ENCODE assay signal across 18 cellular contexts in genomic region chr1:9424278-9424677, GRCh38.
A peak's percentile ranks its signal among the peaks of the same experiment; 100 is the strongest.
DNase-seq lines count a peak whose midpoint lies in the region; ATAC-seq, FAIRE-seq and TF ChIP-seq lines count a peak whose summit lies in the region.
"Had no signal": no experiment of that assay in that cellular context is flagged by ENCODE, and none has a peak within 500 bp of the region (broad histone marks: within the 10 kb centered on the region; RNA-seq: fewer than 3 reads in every experiment).

No MANE protein-coding gene starts in this region.

- ATAC-seq in sciatic nerve = peak; percentile 4
- ATAC-seq: HCT116 had no signal

- H3K4me3 Mint-ChIP-seq in glutamatergic neuron (ENCODE audit: unreplicated experiment) = peak overlapping the region; percentile 61

- H3K79me2 ChIP-seq in OCI-LY1 (ENCODE audit: insufficient read depth, low read length) = no peaks in the 10 kb centered on the region

- no peaks in the 10 kb centered on the region for H3K27me3 ChIP-seq in OCI-LY1 (ENCODE audit: insufficient read depth, low read length)

- no peak for FAIRE-seq in GM19239 (lab: Jason Lieb, UNC)
- FAIRE-seq: H54 had no signal

- no peak overlapping the region for H2AFZ ChIP-seq in OCI-LY1 (ENCODE audit: low read length)
- H2AFZ ChIP-seq: GM23248 had no signal

- no peak overlapping the region for H3K4me3 ChIP-seq in OCI-LY1 (ENCODE audit: low read depth, low read length, poor library complexity, severe bottlenecking)
- H3K4me3 ChIP-seq: GM23248 had no signal

- peak overlapping the region; percentile 98 for H3K27ac ChIP-seq in OCI-LY1 (ENCODE audit: low read depth, low read length, poor library complexity, severe bottlenecking)
- H3K27ac ChIP-seq: 22Rv1, GM23248, HL-60 had no signal

- H3F3A ChIP-seq in OCI-LY1 (ENCODE audit: insufficient read depth, low read length) = peaks cover 5% of the 10 kb centered on the region; the same call in 1 of the 2 replicates

- peaks cover 96% of the 10 kb centered on the region for H3K4me1 ChIP-seq in OCI-LY1 (ENCODE audit: insufficient read depth, low read length, severe bottlenecking)
- H3K4me1 ChIP-seq: Caco-2 had no signal

- peak overlapping the region; percentile 100 for H3K27ac Mint-ChIP-seq in glutamatergic neuron (ENCODE audit: unreplicated experiment)

- H3K9ac ChIP-seq in OCI-LY1 (ENCODE audit: low read length) = peak overlapping the region; percentile 15; the same call in 1 of the 2 replicates
- H3K9ac ChIP-seq: GM23248 had no signal

- peak overlapping the region; percentile 42; the same call in 1 of the 2 replicates for H3K4me2 ChIP-seq in OCI-LY1 (ENCODE audit: low read length)

- peaks cover 41% of the 10 kb centered on the region for H3K4me1 Mint-ChIP-seq in glutamatergic neuron (ENCODE audit: low read depth, unreplicated experiment)

- no peaks in the 10 kb centered on the region for H3K9me3 ChIP-seq in OCI-LY1 (ENCODE audit: low read length)
- H3K9me3 ChIP-seq: Caco-2 had no signal

- H3K9me2 ChIP-seq in OCI-LY1 (ENCODE audit: low read depth, low read length) = no peaks in the 10 kb centered on the region

- peaks cover 25% of the 10 kb centered on the region for H3K27me3 Mint-ChIP-seq in glutamatergic neuron (ENCODE audit: unreplicated experiment)

- H3K36me3 Mint-ChIP-seq in glutamatergic neuron (ENCODE audit: unreplicated experiment) = no peaks in the 10 kb centered on the region

- H3K9me3 Mint-ChIP-seq in glutamatergic neuron (ENCODE audit: unreplicated experiment) = peaks cover 25% of the 10 kb centered on the region

- DNase-seq in NCI-H82 (lab: John Stamatoyannopoulos, UW) (peak; percentile 65), NCI-H82 treated with DMSO at 0.1 percent for 48 hours (lab: John Stamatoyannopoulos, UW; ENCODE audit: unreplicated experiment) (no peak), glutamatergic neuron (no peak), sciatic nerve (ENCODE audit: low spot score) (no peak), NCI-H1436 treated with DMSO at 0.1 percent for 48 hours (lab: John Stamatoyannopoulos, UW) (no peak), COR-L47 (lab: John Stamatoyannopoulos, UW) (no peak), GM19239 (ENCODE audit: insufficient read length, low spot score) (no peak)
- DNase-seq: AML-193; C1 segment of cervical spinal cord; Caco-2; CD4-positive, alpha-beta memory T cell; GM23248; IMR-90 had no signal

- no peak for TF ChIP-seq CTCF in OCI-LY1 (IDR thresholded peaks at IDR 0.05; ENCODE audit: low read length)
- no peak for TF ChIP-seq CTCF in glutamatergic neuron (IDR thresholded peaks at IDR 0.05; ENCODE audit: partially characterized antibody, unreplicated experiment)

- H4K20me1 ChIP-seq in OCI-LY1 (ENCODE audit: insufficient read depth, low read length) = no peaks in the 10 kb centered on the region

- intact Hi-C loops in sciatic nerve (cut with DNase I) = no loop called here

- no peaks in the 10 kb centered on the region for H3K36me3 ChIP-seq in OCI-LY1 (ENCODE audit: insufficient read depth, low read length)
